Comparison of ENCODE assay signal across 12 cellular contexts in genomic region chr3:113079532-113079931, GRCh38.
DNase-seq lines count a peak whose midpoint lies in the region; ATAC-seq and TF ChIP-seq lines count a peak whose summit lies in the region.
"Had no signal": no experiment of that assay in that cellular context is flagged by ENCODE, and none has a peak within 500 bp of the region (broad histone marks: within the 10 kb centered on the region; RNA-seq: fewer than 3 reads in every experiment).

No MANE protein-coding gene starts in this region.

- H3K9me2 ChIP-seq in MM.1S (replicated peaks; ENCODE audit: insufficient read depth, low read length) = no peaks in the 10 kb centered on the region

- no peak overlapping the region for H2BK12ac ChIP-seq in neuronal stem cell (ENCODE audit: low read length)

- no peak overlapping the region for H2BK5ac ChIP-seq in neuronal stem cell (ENCODE audit: low read length)

- no peak overlapping the region for H3K18ac ChIP-seq in neuronal stem cell (ENCODE audit: low read length)

- TF ChIP-seq CTCF in MM.1S (IDR thresholded peaks at IDR 0.05; ENCODE audit: low read length) (no peak), left lung (IDR thresholded peaks at IDR 0.05) (no peak)

- H2BK15ac ChIP-seq in neuronal stem cell (ENCODE audit: low read length) = no peak overlapping the region

- no CpG with 5 or more reads among the region's 6 CpGs for WGBS in neuronal stem cell (ENCODE audit: extremely low coverage in 2 of 2, insufficient read length in 2 of 2, insufficient replicate concordance in 1 of 2), 2 donors

- no peak overlapping the region for H4K8ac ChIP-seq in neuronal stem cell (ENCODE audit: low read depth, low read length)

- H3K79me1 ChIP-seq in neuronal stem cell (ENCODE audit: low read depth, low read length) = no peaks in the 10 kb centered on the region

- H3K9ac ChIP-seq in MM.1S (ENCODE audit: low read length) (peak overlapping the region; percentile 22; the same call in 1 of the 2 replicates), neuronal stem cell (ENCODE audit: low read depth, low read length, poor library complexity) (no peak overlapping the region)

- peak; percentile 91 for ATAC-seq in GM18907 (IDR thresholded peaks at IDR 0.05; ENCODE audit: unreplicated experiment)
- ATAC-seq in HG02623 (IDR thresholded peaks at IDR 0.05; ENCODE audit: unreplicated experiment) = peak; percentile 87
- ATAC-seq in left lung = no peak

- intact Hi-C loops in left lung (cut with DNase I) = no loop called here

- H3K14ac ChIP-seq in neuronal stem cell (ENCODE audit: low read length) = no peak overlapping the region

- H3K4ac ChIP-seq in neuronal stem cell (ENCODE audit: low read length) = no peak overlapping the region

- H3K4me1 ChIP-seq in MM.1S (ENCODE audit: low read length) (no peaks in the 10 kb centered on the region), neuronal stem cell (ENCODE audit: control insufficient read depth in 2 of 2, insufficient read depth in 1 of 2, low read depth in 1 of 2, low read length in 2 of 2) (peaks cover 2 to 3% of the 10 kb centered on the region in 2 donors), left lung (no peaks in the 10 kb centered on the region)

- H3K27ac ChIP-seq in MM.1S (ENCODE audit: low read length) (peak overlapping the region; percentile 29; the same call in 1 of the 2 replicates), neuronal stem cell (replicated peaks; ENCODE audit: low read length) (peak overlapping the region; percentile 43), left lung (no peak overlapping the region)

- H3K4me3 ChIP-seq in MM.1S (ENCODE audit: low read length) = peak overlapping the region; percentile 43
- H3K4me3 ChIP-seq in neuronal stem cell (ENCODE audit: low read length in 2 of 2) = peak overlapping the region in 1 of 2 donors; percentile 38
- H3K4me3 ChIP-seq in left lung = no peak overlapping the region

- peak; percentile 30 for DNase-seq in MM.1S
- DNase-seq in neuronal stem cell (ENCODE audit: low spot score) = no peak
- no peak for DNase-seq in ureter (ENCODE audit: low spot score)
- DNase-seq in KG1 (lab: John Stamatoyannopoulos, UW) = no peak
- no peak for DNase-seq in T-helper 1 cell
- DNase-seq in left lung = no peak
- DNase-seq: activated gamma-delta T cell; DMS79; glutamatergic neuron; stimulated activated CD4-positive, alpha-beta T cell treated with anti-CD3 and anti-CD28 coated beads, Interleukin-12 subunit alpha, Interleukin-12 subunit beta, amount 100 ng/mL, for 4 hours had no signal

- H3K36me3 ChIP-seq in MM.1S (replicated peaks; ENCODE audit: insufficient read depth, low read length) (no peaks in the 10 kb centered on the region), neuronal stem cell (replicated peaks in 1 of 2; ENCODE audit: control insufficient read depth in 2 of 2, insufficient read depth in 2 of 2, low read length in 2 of 2) (no peaks in the 10 kb centered on the region), left lung (no peaks in the 10 kb centered on the region)

- no peak overlapping the region for H3K23ac ChIP-seq in neuronal stem cell (ENCODE audit: low read depth, low read length, poor library complexity)

- H2BK120ac ChIP-seq in neuronal stem cell (ENCODE audit: low read depth, low read length) = no peak overlapping the region

- H2AFZ ChIP-seq in MM.1S (ENCODE audit: low read length) = peak overlapping the region; percentile 64
- H2AFZ ChIP-seq in neuronal stem cell (ENCODE audit: low read length) = peak overlapping the region; percentile 80

- H4K20me1 ChIP-seq in MM.1S (ENCODE audit: insufficient read depth, low read length) = no peaks in the 10 kb centered on the region

- no peak overlapping the region for H2AK5ac ChIP-seq in neuronal stem cell (ENCODE audit: low read depth, low read length)

- no peak overlapping the region for H4K91ac ChIP-seq in neuronal stem cell (ENCODE audit: low read depth, low read length, poor library complexity)

- H3K4me2 ChIP-seq in MM.1S (ENCODE audit: low read depth, low read length) = peak overlapping the region; percentile 81
- peak overlapping the region; percentile 33 for H3K4me2 ChIP-seq in neuronal stem cell (ENCODE audit: insufficient read depth, low read length, poor library complexity, severe bottlenecking)

- H3F3A ChIP-seq in MM.1S (ENCODE audit: insufficient read depth, low read length) = peaks cover 10% of the 10 kb centered on the region; the same call in 1 of the 2 replicates

- no peaks in the 10 kb centered on the region for H3K79me2 ChIP-seq in MM.1S (ENCODE audit: low read length)

- no peaks in the 10 kb centered on the region for H3K9me3 ChIP-seq in MM.1S (replicated peaks; ENCODE audit: insufficient read depth, low read length)
- H3K9me3 ChIP-seq in neuronal stem cell (replicated peaks in 1 of 2; ENCODE audit: control insufficient read depth in 2 of 2, insufficient read depth in 1 of 2, low read depth in 1 of 2, low read length in 2 of 2) = no peaks in the 10 kb centered on the region
- H3K9me3 ChIP-seq in left lung = no peaks in the 10 kb centered on the region

- H3K27me3 ChIP-seq in MM.1S (replicated peaks; ENCODE audit: insufficient read depth, low read length) (no peaks in the 10 kb centered on the region), neuronal stem cell (ENCODE audit: control insufficient read depth in 3 of 3, insufficient read depth in 3 of 3, low read depth in 1 of 3, low read length in 3 of 3) (no peaks in the 10 kb centered on the region), left lung (no peaks in the 10 kb centered on the region)

Comparison
In these comparisons a context has a peak if more than half of its experiments do, and no peak if none do; other contexts are left out.
1. H3K27ac ChIP-seq: peak in MM.1S (single experiment) and neuronal stem cell (single experiment); none in left lung (0 of 2).